In genomic region chr6:56706981-56707726, GRCh38 we compare ENCODE assay signal across 20 cellular contexts.
DNase-seq lines count a peak whose midpoint lies in the region; ATAC-seq, FAIRE-seq and TF ChIP-seq lines count a peak whose summit lies in the region.
"Had no signal": no experiment of that assay in that cellular context is flagged by ENCODE, and none has a peak within 500 bp of the region (broad histone marks: within the 10 kb centered on the region; RNA-seq: fewer than 3 reads in every experiment).

No MANE protein-coding gene starts in this region.

- peaks cover 0 to 26% (median 5%) of the 10 kb centered on the region in 4 donors for H3K4me1 ChIP-seq in transverse colon

- 52 to 68% methylated on average over 2 to 5 of the region's 5 CpGs for WGBS in transverse colon (ENCODE audit: low coverage in 1 of 2), 2 donors

- no peaks in the 10 kb centered on the region for H3K36me3 ChIP-seq in transverse colon
- H3K36me3 ChIP-seq: right lobe of liver had no signal

- no peaks in the 10 kb centered on the region for H3K27me3 ChIP-seq in transverse colon
- H3K27me3 ChIP-seq: right lobe of liver had no signal

- H3K4me3 ChIP-seq in transverse colon = no peak overlapping the region
- H3K4me3 ChIP-seq: coronary artery, lung, right lobe of liver had no signal

- TF ChIP-seq CTCF in transverse colon (IDR thresholded peaks at IDR 0.05) = no peak

- FAIRE-seq in HTR-8/SVneo (lab: Jason Lieb, UNC) = peak; percentile 63

- no peak for DNase-seq in HTR-8/SVneo (ENCODE audit: insufficient read length, low spot score)
- peak; percentile 33 for DNase-seq in midbrain (lab: John Stamatoyannopoulos, UW)
- DNase-seq in transverse colon = no peak
- DNase-seq in NOMO-1 (lab: John Stamatoyannopoulos, UW; ENCODE audit: unreplicated experiment in 2 of 2) = no peak
- DNase-seq in COLO668 (lab: John Stamatoyannopoulos, UW; ENCODE audit: unreplicated experiment) = no peak
- DNase-seq: activated CD4-positive, alpha-beta T cell treated with anti-CD3 and anti-CD28 coated beads for 1 hour; activated T-cell treated with anti-CD3 and anti-CD28 coated beads, Interleukin-2, amount 50 U/mL, for 48 hours; CD8-positive, alpha-beta T cell; NCI-H1436 treated with DMSO at 0.1 percent for 48 hours; NCI-H2171 treated with DMSO at 0.1 percent for 48 hours; NCI-H69; occipital lobe; right lobe of liver; SHP77 treated with DMSO at 0.1 percent for 48 hours had no signal

- no peaks in the 10 kb centered on the region for H3K9me3 ChIP-seq in transverse colon
- H3K9me3 ChIP-seq: right lobe of liver had no signal

- no peak for ATAC-seq in HG02852 (IDR thresholded peaks at IDR 0.05; ENCODE audit: unreplicated experiment)
- ATAC-seq: activated naive CD4-positive, alpha-beta T cell treated with anti-CD3 and anti-CD28 coated beads, Interleukin-2, amount 50 U/mL, for 72 hours; CD8-positive, alpha-beta T cell; stimulated activated memory B cell treated with anti-CD40 and anti-IgM and Interleukin-4, amounts not matched to agents 10 μg/mL and 1 μg/mL and 100 μg/mL, for 72 hours had no signal

- in situ Hi-C loops in transverse colon (cut with MboI; ENCODE audit: low pct_ligation_motif_present in 1 of 4, low pct_unique_long_range_greater_than_20kb in 1 of 4, low sequenced_read_pairs in 3 of 4) = loop anchor here in 2 of 4 donors (25.0 kb wide), 2 partner anchors 130 to 155 kb away; no protein-coding TSS in a partner anchor

- H3K27ac ChIP-seq in cingulate gyrus (ENCODE audit: low read depth, low read length) (peak overlapping the region; percentile 78), transverse colon (peak overlapping the region; percentile 18 to 61 (median 33))
- H3K27ac ChIP-seq: right lobe of liver had no signal

- intact Hi-C loops in transverse colon (cut with DNase I; ENCODE audit: low total_unique reads) = loop anchor here (2.0 kb wide), 1 partner anchor 50 kb away; no protein-coding TSS in a partner anchor

- TF ChIP-seq EP300 in transverse colon (IDR thresholded peaks at IDR 0.05; ENCODE audit: low read depth) = no peak

- no peak for TF ChIP-seq POLR2A in transverse colon (IDR thresholded peaks at IDR 0.05)
